ENCODE assay signal across 8 cellular contexts in genomic region chr6:126657556-126658129, GRCh38.
DNase-seq lines count a peak whose midpoint lies in the region; ATAC-seq and TF ChIP-seq lines count a peak whose summit lies in the region.

No MANE protein-coding gene starts in this region.

- no peak overlapping the region for H3K4ac ChIP-seq in mesenchymal stem cell (ENCODE audit: low read depth in 1 of 2, low read length in 2 of 2)

- in situ Hi-C loops in astrocyte of the spinal cord (cut with HindIII; ENCODE audit: low sequenced_read_pairs): no loop called here

- H3K4me3 ChIP-seq in LNCaP clone FGC (ENCODE audit: low read depth, low read length) (no peak overlapping the region), astrocyte of the spinal cord (ENCODE audit: low read depth, low read length) (no peak overlapping the region), mesenchymal stem cell (ENCODE audit: insufficient read depth in 1 of 2, low read depth in 1 of 2, low read length in 2 of 2) (no peak overlapping the region)

- peaks cover 6% of the 10 kb centered on the region for H3K9me3 ChIP-seq in mesenchymal stem cell (ENCODE audit: control insufficient read depth, low read length)

- POLR2A ChIA-PET in activated CD4-positive, alpha-beta T cell treated with anti-CD3 and anti-CD28 coated beads, Interleukin-2, amount 10 ng/mL, durations not matched to agents 7 days and 5 days (lab: Charles Lee): no interaction called here

- H2BK12ac ChIP-seq in mesenchymal stem cell (ENCODE audit: low read length in 2 of 2): no peak overlapping the region

- no peaks in the 10 kb centered on the region for H3K4me1 ChIP-seq in mesenchymal stem cell (ENCODE audit: control insufficient read depth, insufficient read depth, low read depth, low read length)

- ATAC-seq in GM19324 (IDR thresholded peaks at IDR 0.05; ENCODE audit: low FRiP score, unreplicated experiment) (no peak), GM21786 (IDR thresholded peaks at IDR 0.05; ENCODE audit: unreplicated experiment) (no peak)

- TF ChIP-seq CTCF in LNCaP clone FGC (IDR thresholded peaks at IDR 0.05; ENCODE audit: control insufficient read depth, extremely low read depth, insufficient read depth) (peak; percentile 76), astrocyte of the spinal cord (IDR thresholded peaks at IDR 0.05; ENCODE audit: low read depth, low read length) (peak; percentile 69)

- no peak overlapping the region for H3K18ac ChIP-seq in mesenchymal stem cell (ENCODE audit: low read depth in 1 of 2, low read length in 2 of 2)

- H2BK15ac ChIP-seq in mesenchymal stem cell (ENCODE audit: low read depth, poor library complexity, severe bottlenecking): no peak overlapping the region

- H3K36me3 ChIP-seq in mesenchymal stem cell (ENCODE audit: control insufficient read depth in 1 of 2, insufficient read depth in 2 of 2, low read depth in 1 of 2, low read length in 2 of 2): no peaks in the 10 kb centered on the region

- no peak overlapping the region for H2AK5ac ChIP-seq in mesenchymal stem cell (ENCODE audit: low read length, severe bottlenecking)

- H2BK120ac ChIP-seq in mesenchymal stem cell (ENCODE audit: low read depth, low read length): no peak overlapping the region

- no peaks in the 10 kb centered on the region for H3K27me3 Mint-ChIP-seq in activated CD4-positive, alpha-beta T cell treated with anti-CD3 and anti-CD28 coated beads, Interleukin-2, amount 10 ng/mL, durations not matched to agents 7 days and 5 days

- H3K14ac ChIP-seq in mesenchymal stem cell (ENCODE audit: low read length in 2 of 2): no peak overlapping the region

- CTCF ChIA-PET in activated CD4-positive, alpha-beta T cell treated with anti-CD3 and anti-CD28 coated beads, Interleukin-2, amount 10 ng/mL, durations not matched to agents 7 days and 5 days (lab: Charles Lee): no interaction called here

- H3K27ac ChIP-seq in mesenchymal stem cell (ENCODE audit: low read length, poor library complexity, severe bottlenecking): no peak overlapping the region

- no peaks in the 10 kb centered on the region for H3K4me1 Mint-ChIP-seq in activated CD4-positive, alpha-beta T cell treated with anti-CD3 and anti-CD28 coated beads, Interleukin-2, amount 10 ng/mL, durations not matched to agents 7 days and 5 days

- H3K36me3 Mint-ChIP-seq in activated CD4-positive, alpha-beta T cell treated with anti-CD3 and anti-CD28 coated beads, Interleukin-2, amount 10 ng/mL, durations not matched to agents 7 days and 5 days (ENCODE audit: low read depth): no peaks in the 10 kb centered on the region

- no peaks in the 10 kb centered on the region for H3K79me1 ChIP-seq in mesenchymal stem cell (replicated peaks; ENCODE audit: low read length, poor library complexity, severe bottlenecking)

- H2AFZ ChIP-seq in mesenchymal stem cell (ENCODE audit: low read depth, low read length): no peak overlapping the region

- H3K4me3 Mint-ChIP-seq in activated CD4-positive, alpha-beta T cell treated with anti-CD3 and anti-CD28 coated beads, Interleukin-2, amount 10 ng/mL, durations not matched to agents 7 days and 5 days: no peak overlapping the region

- H3K4me2 ChIP-seq in mesenchymal stem cell (ENCODE audit: low read length, poor library complexity, severe bottlenecking): no peak overlapping the region

- no peak overlapping the region for H4K91ac ChIP-seq in mesenchymal stem cell (ENCODE audit: low read length)

- DNase-seq in ELF-1 (ENCODE audit: low read depth, low spot score): peak; percentile 1
- DNase-seq in LNCaP clone FGC (ENCODE audit: low read depth): peak; percentile 36
- peak; percentile 47 for DNase-seq in astrocyte of the spinal cord (ENCODE audit: low read depth, low spot score)
- peak; percentile 38 for DNase-seq in mesenchymal stem cell
- no peak for DNase-seq in activated CD4-positive, alpha-beta T cell treated with anti-CD3 and anti-CD28 coated beads, Interleukin-2, amount 10 ng/mL, durations not matched to agents 7 days and 5 days
- DNase-seq in activated CD4-positive, CD25-positive, alpha-beta regulatory T cell treated with anti-CD3 and anti-CD28 coated beads, Interleukin-2, amount 50 U/mL, for 72 hours: no peak

- H3K23ac ChIP-seq in mesenchymal stem cell (ENCODE audit: low read length in 2 of 2): no peak overlapping the region

- WGBS in mesenchymal stem cell: 90% methylated on average over 2 of the region's 3 CpGs

- no peak overlapping the region for H2BK5ac ChIP-seq in mesenchymal stem cell (ENCODE audit: low read depth, low read length, poor library complexity, severe bottlenecking)

- no peak overlapping the region for H4K8ac ChIP-seq in mesenchymal stem cell (ENCODE audit: low read length)

- peak overlapping the region; percentile 50 for H3K9ac ChIP-seq in mesenchymal stem cell (ENCODE audit: low read length)

- no peak overlapping the region for H3K27ac Mint-ChIP-seq in activated CD4-positive, alpha-beta T cell treated with anti-CD3 and anti-CD28 coated beads, Interleukin-2, amount 10 ng/mL, durations not matched to agents 7 days and 5 days

- peaks cover 8% of the 10 kb centered on the region for H3K9me3 Mint-ChIP-seq in activated CD4-positive, alpha-beta T cell treated with anti-CD3 and anti-CD28 coated beads, Interleukin-2, amount 10 ng/mL, durations not matched to agents 7 days and 5 days

- no peaks in the 10 kb centered on the region for H3K27me3 ChIP-seq in mesenchymal stem cell (ENCODE audit: control insufficient read depth in 1 of 2, insufficient read depth in 1 of 2, low read length in 2 of 2)

Comparison
In these comparisons a context has a peak if more than half of its experiments do, and no peak if none do; other contexts are left out.
1. DNase-seq: peak in ELF-1 (single experiment), LNCaP clone FGC (single experiment), astrocyte of the spinal cord (single experiment) and mesenchymal stem cell (single experiment); none in activated CD4-positive, alpha-beta T cell treated with anti-CD3 and anti-CD28 coated beads, Interleukin-2, amount 10 ng/mL, durations not matched to agents 7 days and 5 days (single experiment) and activated CD4-positive, CD25-positive, alpha-beta regulatory T cell treated with anti-CD3 and anti-CD28 coated beads, Interleukin-2, amount 50 U/mL, for 72 hours (single experiment).